In genomic region chr3:112640864-112641751, GRCh38 we compare ENCODE assay signal across 9 cellular contexts. TPM values are rescaled to one million over a fixed set of nuclear protein-coding genes. Genes with fewer than 3 reads are reported as not detected.
DNase-seq lines count a peak whose midpoint lies in the region; ATAC-seq and TF ChIP-seq lines count a peak whose summit lies in the region.
"Had no signal": no experiment of that assay in that cellular context is flagged by ENCODE, and none has a peak within 500 bp of the region (broad histone marks: within the 10 kb centered on the region; RNA-seq: fewer than 3 reads in every experiment).

Gene CCDC80 (minus strand): TSS chr3:112641143. CDS start chr3:112639905, 1,238 bp downstream.

- no peak within 1 kb of the TSS for H3K27ac Mint-ChIP-seq in progenitor cell of endocrine pancreas
- H3K27ac Mint-ChIP-seq: B cell had no signal

- peak within 1 kb of the TSS in 1 of 2 donors; percentile 41 for H3K9ac ChIP-seq in colonic mucosa (ENCODE audit: low read depth in 2 of 2, low read length in 2 of 2)

- intact Hi-C loops in colonic mucosa (cut with DNase I): loop anchor here (5.0 kb wide), 1 partner anchor 171 kb away; no protein-coding TSS in a partner anchor
- intact Hi-C loops in uterus (cut with DNase I; ENCODE audit: low total_unique reads): loop anchor here (5.0 kb wide), 1 partner anchor 171 kb away; no protein-coding TSS in a partner anchor

- TF ChIP-seq CTCF in colonic mucosa (IDR thresholded peaks at IDR 0.05) (no peak), lung (IDR thresholded peaks at IDR 0.05; ENCODE audit: control extremely low read depth, extremely low read depth) (no peak), uterus (IDR thresholded peaks at IDR 0.05) (no peak), progenitor cell of endocrine pancreas (IDR thresholded peaks at IDR 0.05; ENCODE audit: unreplicated experiment) (no peak)

- H3K36me3 Mint-ChIP-seq in progenitor cell of endocrine pancreas (ENCODE audit: insufficient read depth): no peaks in the 10 kb centered on the region

- H3K27ac ChIP-seq in colonic mucosa (peak within 1 kb of the TSS; percentile 52), lung (ENCODE audit: low read depth in 1 of 2, low read length in 1 of 2) (peak within 1 kb of the TSS in 1 of 2 donors; percentile 18), uterus (peak within 1 kb of the TSS; percentile 86 to 92)

- H3K27me3 ChIP-seq in colonic mucosa (no peaks in the 10 kb centered on the region), lung (ENCODE audit: control insufficient read depth, insufficient read depth) (no peaks in the 10 kb centered on the region), uterus (no peaks in the 10 kb centered on the region)

- DNase-seq in NCI-H2171 treated with DMSO at 0.1 percent for 48 hours (lab: John Stamatoyannopoulos, UW) (peak; percentile 26), NCI-H2171 (lab: John Stamatoyannopoulos, UW) (no peak), colonic mucosa (no peak), lung (ENCODE audit: low spot score) (no peak), uterus (peak; percentile 20 to 63), progenitor cell of endocrine pancreas (ENCODE audit: low spot score, unreplicated experiment) (no peak), NCI-H526 treated with DMSO at 0.1 percent for 48 hours (lab: John Stamatoyannopoulos, UW) (no peak), ecto neural progenitor cell (ENCODE audit: low spot score) (no peak)

- no peaks in the 10 kb centered on the region for H3K27me3 Mint-ChIP-seq in progenitor cell of endocrine pancreas

- ATAC-seq in lung (ENCODE audit: insufficient read depth, low FRiP score): peak; percentile 20

- H3K9me3 Mint-ChIP-seq in progenitor cell of endocrine pancreas (ENCODE audit: low read depth): no peaks in the 10 kb centered on the region

- no peak within 1 kb of the TSS for H3K4me3 Mint-ChIP-seq in progenitor cell of endocrine pancreas (ENCODE audit: low read depth)
- H3K4me3 Mint-ChIP-seq: B cell had no signal

- H3K4me3 ChIP-seq in colonic mucosa (peak within 1 kb of the TSS; percentile 7), lung (no peak within 1 kb of the TSS), uterus (peak within 1 kb of the TSS; percentile 35 to 62)

- peaks cover 8% of the 10 kb centered on the region for H3K4me1 Mint-ChIP-seq in progenitor cell of endocrine pancreas (ENCODE audit: low read depth)

- H3K4me1 ChIP-seq in colonic mucosa (peaks cover 4% of the 10 kb centered on the region), lung (ENCODE audit: control insufficient read depth in 2 of 2, insufficient read depth in 2 of 2, low read length in 2 of 2) (peaks cover 0 to 4% of the 10 kb centered on the region in 2 donors), uterus (peaks cover 4 to 7% of the 10 kb centered on the region in 2 donors)

- TF ChIP-seq POLR2A in uterus (IDR thresholded peaks at IDR 0.05): peak in 1 of 2 donors; percentile 70

- H3K36me3 ChIP-seq in colonic mucosa (no peaks in the 10 kb centered on the region), lung (ENCODE audit: control insufficient read depth in 2 of 2, insufficient read depth in 2 of 2, low read length in 2 of 2) (no peaks in the 10 kb centered on the region), uterus (no peaks in the 10 kb centered on the region)

- 12 to 23% methylated on average over 7 of the region's 7 CpGs for WGBS in lung, 2 donors

- H3K9me3 ChIP-seq in colonic mucosa: no peaks in the 10 kb centered on the region
- no peaks in the 10 kb centered on the region for H3K9me3 ChIP-seq in lung (ENCODE audit: control insufficient read depth in 2 of 2, insufficient read depth in 1 of 2, low read length in 1 of 2)
- no peaks in the 10 kb centered on the region for H3K9me3 ChIP-seq in uterus

RNA-seq across cellular contexts. Expression of gene CCDC80, which starts in this region (rescaled TPM):
- total RNA-seq in colonic mucosa: 10 to 100 TPM in 1 of 2 donors, 1 to 10 TPM in 1; 7.1 to 36.6 TPM
- 10 to 100 TPM; 38.7 to 63.3 TPM for total RNA-seq in lung
- 10 to 100 TPM; 19.0 to 20.0 TPM for polyA plus RNA-seq in lung
- total RNA-seq in uterus: 100 to 1,000 TPM in 2 of 4 donors, 10 to 100 TPM in 2; 29.7 to 207 (median 120) TPM
- total RNA-seq in progenitor cell of endocrine pancreas: 9.1 and 13.3 TPM in 2 replicates
- total RNA-seq: B cell had no signal

Comparison
In these comparisons a context has a peak if more than half of its experiments do, and no peak if none do; other contexts are left out.
1. DNase-seq: peak in NCI-H2171 treated with DMSO at 0.1 percent for 48 hours (single experiment) and uterus (2 of 2); none in NCI-H2171 (single experiment), colonic mucosa (single experiment), lung (single experiment), progenitor cell of endocrine pancreas (single experiment), NCI-H526 treated with DMSO at 0.1 percent for 48 hours (single experiment) and ecto neural progenitor cell (single experiment).